ENCODE assay signal across 13 cellular contexts in the genomic region with DNA sequence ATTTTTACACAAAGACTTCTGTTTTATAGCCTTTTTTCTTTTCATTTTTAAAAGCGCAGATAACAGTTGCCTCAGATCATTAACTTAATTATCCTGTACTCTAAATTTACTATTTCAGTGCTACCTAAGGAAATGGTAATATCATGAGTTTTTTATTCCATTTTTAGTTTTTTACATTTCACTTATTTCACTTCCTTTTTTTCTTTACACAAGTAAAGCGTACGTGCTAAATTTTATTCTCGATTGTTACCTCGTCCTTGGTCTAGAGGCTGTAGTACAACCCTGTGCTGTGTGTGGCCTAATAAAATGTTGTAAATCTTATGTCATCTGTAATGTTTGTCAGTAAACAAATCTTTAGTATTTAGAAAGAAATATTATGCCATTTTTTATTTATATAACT. TPM values are rescaled to one million over a fixed set of nuclear protein-coding genes. Genes with fewer than 3 reads are reported as not detected.
A peak's percentile ranks its signal among the peaks of the same experiment; 100 is the strongest.
DNase-seq lines count a peak whose midpoint lies in the region; ATAC-seq, FAIRE-seq and TF ChIP-seq lines count a peak whose summit lies in the region.
"Had no signal": no experiment of that assay in that cellular context is flagged by ENCODE, and none has a peak within 500 bp of the region (broad histone marks: within the 10 kb centered on the region; RNA-seq: fewer than 3 reads in every experiment).

No MANE protein-coding gene starts in this region.

- no peak overlapping the region for H2AFZ ChIP-seq in OCI-LY3 (ENCODE audit: low read depth, low read length)

- intact Hi-C loops in sigmoid colon (cut with DNase I): no loop called here

- TF ChIP-seq CTCF in A549 (IDR thresholded peaks at IDR 0.05) (no peak), OCI-LY3 (IDR thresholded peaks at IDR 0.05; ENCODE audit: low read depth, low read length) (no peak), sigmoid colon (IDR thresholded peaks at IDR 0.05) (no peak)

- H3K4me3 ChIP-seq in A549 (peak overlapping the region; percentile 30; the same call in 2 of the 3 replicates), OCI-LY3 (ENCODE audit: low read length) (peak overlapping the region; percentile 39), sigmoid colon (no peak overlapping the region)
- H3K4me3 ChIP-seq: cardiac muscle cell, suprapubic skin had no signal

- no peak for ATAC-seq in A549
- ATAC-seq in GM19351 (IDR thresholded peaks at IDR 0.05; ENCODE audit: unreplicated experiment): peak; percentile 72
- ATAC-seq in HG02870 (IDR thresholded peaks at IDR 0.05; ENCODE audit: unreplicated experiment): peak; percentile 62
- no peak for ATAC-seq in stimulated activated naive CD8-positive, alpha-beta T cell treated with anti-CD3 and anti-CD28 coated beads, Interleukin-15, Interleukin-2, amounts not matched to agents 100 U/mL and 50 U/mL, for 24 hours
- ATAC-seq: activated T-cell treated with anti-CD3 and anti-CD28 coated beads, Interleukin-2, amount 50 U/mL, for 4 hours had no signal

- no peaks in the 10 kb centered on the region for H3K36me3 ChIP-seq in OCI-LY3 (replicated peaks; ENCODE audit: low read depth, low read length)
- H3K36me3 ChIP-seq in sigmoid colon: no peaks in the 10 kb centered on the region
- H3K36me3 ChIP-seq: cardiac muscle cell, suprapubic skin had no signal

- TF ChIP-seq EP300 in A549 (IDR thresholded peaks at IDR 0.05) (peak in 1 of 2 experiments; percentile 59; a peak in 1 of 5 replicates), sigmoid colon (IDR thresholded peaks at IDR 0.05) (no peak)

- H3K27ac ChIP-seq in A549: peak overlapping the region; percentile 88 to 92
- no peak overlapping the region for H3K27ac ChIP-seq in OCI-LY3 (ENCODE audit: low read length)
- H3K27ac ChIP-seq in sigmoid colon: peak overlapping the region in 2 of 4 donors; percentile 32 to 48
- H3K27ac ChIP-seq: cardiac muscle cell, suprapubic skin had no signal

- peaks cover 98% of the 10 kb centered on the region for H3K4me1 ChIP-seq in A549
- H3K4me1 ChIP-seq in OCI-LY3 (ENCODE audit: low read length): peaks cover 21% of the 10 kb centered on the region
- H3K4me1 ChIP-seq in sigmoid colon: peaks cover 0 to 63% (median 31%) of the 10 kb centered on the region in 4 donors

- no peaks in the 10 kb centered on the region for H4K20me1 ChIP-seq in OCI-LY3 (ENCODE audit: insufficient read depth, low read length)

- no peaks in the 10 kb centered on the region for H3K79me2 ChIP-seq in OCI-LY3 (ENCODE audit: low read length)

- POLR2A ChIA-PET in A549 (lab: Yijun Ruan, JAX): interaction anchor here (0.8 to 1.2 kb wide), 2 partner anchors 39 to 49 kb away, joined by 3 read pairs; a partner anchor contains a TSS

- FAIRE-seq in A549 (lab: Jason Lieb, UNC): no peak

- WGBS in A549 (ENCODE audit: missing lambda C conversion rate): 36% methylated on average over 5 of the region's 5 CpGs
- WGBS in sigmoid colon, 2 donors: 54 to 72% methylated on average over 5 of the region's 5 CpGs

- H3K27me3 ChIP-seq in OCI-LY3 (ENCODE audit: low read depth, low read length) (peaks cover 51% of the 10 kb centered on the region), sigmoid colon (no peaks in the 10 kb centered on the region)
- H3K27me3 ChIP-seq: suprapubic skin had no signal

- TF ChIP-seq POLR2A in A549 (IDR thresholded peaks at IDR 0.05; ENCODE audit: low read length) (no peak), sigmoid colon (IDR thresholded peaks at IDR 0.05) (no peak)

- peak overlapping the region; percentile 93 for H3K4me2 ChIP-seq in A549
- peak overlapping the region; percentile 71 for H3K4me2 ChIP-seq in OCI-LY3 (ENCODE audit: low read length)

- CTCF ChIA-PET in A549 (lab: Yijun Ruan, JAX): interaction anchor here (0.8 to 3.4 kb wide), 15 partner anchors 9 to 103 kb away, joined by 3 to 18 read pairs (median 4); no protein-coding TSS in a partner anchor

- no peak for DNase-seq in A549 (ENCODE audit: low read depth in 1 of 2, low spot score in 1 of 2)
- DNase-seq in sigmoid colon: no peak
- no peak for DNase-seq in stimulated activated naive CD8-positive, alpha-beta T cell treated with anti-CD3 and anti-CD28 coated beads, Interleukin-15, Interleukin-2, amounts not matched to agents 100 U/mL and 50 U/mL, for 24 hours
- DNase-seq in central memory CD4-positive, alpha-beta T cell: no peak
- no peak for DNase-seq in hypothalamus (lab: John Stamatoyannopoulos, UW)
- DNase-seq: activated T-cell treated with anti-CD3 and anti-CD28 coated beads, Interleukin-2, amount 50 U/mL, for 4 hours; islet precursor cell; NCI-H2029 treated with DMSO at 0.1 percent for 48 hours had no signal

- H3K9ac ChIP-seq in OCI-LY3 (ENCODE audit: low read length): no peak overlapping the region

- no peaks in the 10 kb centered on the region for H3K9me3 ChIP-seq in A549
- H3K9me3 ChIP-seq in OCI-LY3 (ENCODE audit: insufficient read depth, low read length): no peaks in the 10 kb centered on the region
- H3K9me3 ChIP-seq in sigmoid colon: no peaks in the 10 kb centered on the region
- H3K9me3 ChIP-seq: suprapubic skin had no signal

- no peak for TF ChIP-seq RAD21 in A549 (conservative IDR thresholded peaks at IDR 0.05 in 1 of 2, IDR thresholded peaks at IDR 0.05 in 1 of 2)

TF ChIP-seq in A549, 52 proteins besides CTCF, POLR2A, EP300 and RAD21:
- TF ChIP-seq RARB (CRISPR knock-in tag; IDR thresholded peaks at IDR 0.05) (no peak), MAFK (IDR thresholded peaks at IDR 0.05; ENCODE audit: partially characterized antibody) (no peak), NFE2L2 (conservative IDR thresholded peaks at IDR 0.05; ENCODE audit: low read length) (no peak), NPAS2 (CRISPR knock-in tag; IDR thresholded peaks at IDR 0.05; ENCODE audit: borderline replicate concordance) (no peak)

RNA-seq across cellular contexts. Expression of a gene that starts 49.2 kb away (rescaled TPM):
- polyA plus RNA-seq in A549 (2011; rRNA removed) (208 and 275 TPM in 2 replicates), A549 (2017; fragmentation: RNase III; extraction: RNeasy Plus Mini Kit Qiagen cat#74134 plus additional on column Dnase treatment) (127 to 135 TPM (median 130 TPM) in 3 replicates), sigmoid colon (10 to 100 TPM in 1 of 3 donors, 1 to 10 TPM in 2; 3.0 to 14.8 (median 3.9) TPM)
- polyA plus RNA-seq in A549 (2012; cell fraction: cytosol; rRNA removed): 133 and 166 TPM in 2 replicates
- polyA plus RNA-seq in A549 (2012; cell fraction: nucleus; rRNA removed): 215 and 283 TPM in 2 replicates
- polyA minus RNA-seq in A549 (2011; rRNA and poly(A)+ RNA removed): 997 and 1,171 TPM in 2 replicates
- total RNA-seq in sigmoid colon: 100 to 1,000 TPM in 1 of 4 donors, 10 to 100 TPM in 3; 55.6 to 148 (median 64.2) TPM

Comparison
In these comparisons a context has a peak if more than half of its experiments do, and no peak if none do; other contexts are left out.
1. ATAC-seq: peak in GM19351 (single experiment) and HG02870 (single experiment); none in A549 (0 of 2) and stimulated activated naive CD8-positive, alpha-beta T cell treated with anti-CD3 and anti-CD28 coated beads, Interleukin-15, Interleukin-2, amounts not matched to agents 100 U/mL and 50 U/mL, for 24 hours (single experiment).
2. H3K4me3 ChIP-seq: peak in A549 (single experiment) and OCI-LY3 (single experiment); none in sigmoid colon (0 of 4).
3. RNA of a gene that starts 49.2 kb away (polyA plus RNA-seq): 127 to 283 TPM in A549; 3.0 to 14.8 TPM in sigmoid colon; every median in the first group is over 4 times any median in the second.